Comparison of ENCODE assay signal across 23 cellular contexts in the genomic region with DNA sequence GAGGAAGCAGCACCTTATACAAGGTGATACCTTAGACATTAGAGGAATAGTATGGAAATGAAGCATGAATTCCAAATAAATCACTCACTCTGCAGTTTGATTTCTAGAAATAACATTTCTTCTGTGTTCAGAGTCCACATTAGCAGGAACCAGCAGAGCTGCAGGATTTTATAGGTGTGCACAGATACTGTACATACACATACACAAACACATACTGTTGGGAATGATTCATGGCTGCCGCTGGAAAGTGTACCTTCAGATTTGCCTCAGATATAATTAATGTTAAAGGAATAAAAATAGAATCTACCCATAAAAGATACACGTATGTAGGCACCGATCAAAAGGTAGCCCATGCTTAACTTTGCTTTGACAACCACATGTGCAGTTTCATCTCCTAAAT.
"Had no signal": no experiment of that assay in that cellular context is flagged by ENCODE, and none has a peak within 500 bp of the region (broad histone marks: within the 10 kb centered on the region; RNA-seq: fewer than 3 reads in every experiment).

No MANE protein-coding gene starts in this region.

- H3K36me3 Mint-ChIP-seq: T-cell had no signal

- H3K4me3 ChIP-seq: MG63, Peyer's patch, SJCRH30 had no signal

- H3K27me3 Mint-ChIP-seq: T-cell had no signal

- H3K9me3 ChIP-seq: MG63, Peyer's patch, SJCRH30 had no signal

- DNase-seq: KBM-7; MG63; NCI-H1092; NCI-H1105 treated with DMSO at 0.1 percent for 48 hours; NCI-H1417 treated with DMSO at 0.1 percent for 48 hours; NCI-H146; NCI-H1694 treated with DMSO at 0.1 percent for 48 hours; NCI-H1930; NCI-H2081; NCI-H2107; NCI-H2227 treated with DMSO at 0.1 percent for 48 hours; NCI-H510A; NCI-H524 treated with DMSO at 0.1 percent for 48 hours; NCI-H69; NCI-H774; NK-92 treated with Interleukin-12 subunit alpha and Interleukin-12 subunit beta, amount 100 ng/mL, for 24 hours; Peyer's patch; SHP77 treated with DMSO at 0.1 percent for 48 hours; SJCRH30; SW 1271; T-cell had no signal

- H3K4me1 ChIP-seq: Peyer's patch, SJCRH30 had no signal

- H3K27ac Mint-ChIP-seq: T-cell had no signal

- H3K4me3 Mint-ChIP-seq: T-cell had no signal

- H3K36me3 ChIP-seq: MG63, Peyer's patch, SJCRH30 had no signal

- H3K4me1 Mint-ChIP-seq: T-cell had no signal

- H3K27me3 ChIP-seq: MG63, Peyer's patch, SJCRH30 had no signal

- H3K27ac ChIP-seq: HL-60, Peyer's patch, SJCRH30 had no signal

- ATAC-seq: Right ventricle myocardium inferior, T-cell had no signal
